ENCODE assay signal across 8 cellular contexts in genomic region chr20:1212607-1213396, GRCh38. TPM values are rescaled to one million over a fixed set of nuclear protein-coding genes. Genes with fewer than 3 reads are reported as not detected.
DNase-seq lines count a peak whose midpoint lies in the region; ATAC-seq, FAIRE-seq and TF ChIP-seq lines count a peak whose summit lies in the region.

No MANE protein-coding gene starts in this region.

- H3K4me2 ChIP-seq in HepG2 (ENCODE audit: low read depth, low read length) = peak overlapping the region; percentile 57

- no peak overlapping the region for H3K27ac Mint-ChIP-seq in activated CD4-positive, alpha-beta T cell treated with anti-CD3 and anti-CD28 coated beads, Interleukin-2, amount 10 ng/mL, durations not matched to agents 24 days and 14 days

- no peaks in the 10 kb centered on the region for H3K9me3 ChIP-seq in HepG2 (ENCODE audit: low read length)

- H3K79me2 ChIP-seq in HepG2 (ENCODE audit: insufficient read depth, low read length) = no peaks in the 10 kb centered on the region

- 11% methylated on average over 21 of the region's 21 CpGs for WGBS in HepG2 (ENCODE audit: low lambda C conversion rate)

- peaks cover 21% of the 10 kb centered on the region for H3K27me3 Mint-ChIP-seq in activated CD4-positive, alpha-beta T cell treated with anti-CD3 and anti-CD28 coated beads, Interleukin-2, amount 10 ng/mL, durations not matched to agents 24 days and 14 days

- BruUV-seq in HepG2 (replicated peaks; lab: Mats Ljungman, UMichigan) = no TSS peak

- peaks cover 9% of the 10 kb centered on the region; the same call in 1 of the 2 replicates for H3K4me1 ChIP-seq in HepG2 (ENCODE audit: insufficient read depth, low read length)

- TF ChIP-seq CTCF in coronary artery (IDR thresholded peaks at IDR 0.05) = peak; percentile 76
- TF ChIP-seq CTCF in HepG2 (CRISPR knock-in tag; IDR thresholded peaks at IDR 0.05) = peak; percentile 99

- no peak overlapping the region for H3K9ac ChIP-seq in HepG2 (ENCODE audit: insufficient read depth, low read depth, low read length)

- H3K27me3 ChIP-seq in HepG2 (ENCODE audit: control insufficient read depth in 1 of 2, insufficient read depth in 2 of 2, low read length in 2 of 2) = peaks cover 0 to 23% of the 10 kb centered on the region in 2 experiments; a peak in 2 of 5 replicates

- peak; percentile 61 for ATAC-seq in HG02870 (IDR thresholded peaks at IDR 0.05; ENCODE audit: unreplicated experiment)
- ATAC-seq in HepG2 = peak; percentile 98
- no peak for ATAC-seq in HG03135 (IDR thresholded peaks at IDR 0.05; ENCODE audit: unreplicated experiment)

- TF ChIP-seq POLR2A in HepG2 (IDR thresholded peaks at IDR 0.05; ENCODE audit: insufficient read depth in 1 of 2, low read depth in 2 of 2, low read length in 2 of 2) = no peak

- intact Hi-C loops in activated CD4-positive, alpha-beta T cell treated with anti-CD3 and anti-CD28 coated beads, Interleukin-2, amount 10 ng/mL, durations not matched to agents 24 days and 14 days (cut with micrococcal nuclease) = loop anchor here (2.0 to 10.0 kb wide), 3 partner anchors 24 to 396 kb away; no protein-coding TSS in a partner anchor
- intact Hi-C loops in HepG2 (cut with micrococcal nuclease; ENCODE audit: unreplicated experiment) = loop anchor here (1.0 to 2.0 kb wide), 4 partner anchors 36 to 397 kb away; no protein-coding TSS in a partner anchor

- H2AFZ ChIP-seq in HepG2 (ENCODE audit: low read length) = peak overlapping the region; percentile 58

- H3K9me3 Mint-ChIP-seq in activated CD4-positive, alpha-beta T cell treated with anti-CD3 and anti-CD28 coated beads, Interleukin-2, amount 10 ng/mL, durations not matched to agents 24 days and 14 days = no peaks in the 10 kb centered on the region

- DNase-seq in DMS53 treated with DMSO at 0.1 percent for 48 hours (lab: John Stamatoyannopoulos, UW; ENCODE audit: unreplicated experiment) = peak; percentile 76
- peak; percentile 28 for DNase-seq in NCI-H510A (lab: John Stamatoyannopoulos, UW)
- DNase-seq in activated CD4-positive, alpha-beta T cell treated with anti-CD3 and anti-CD28 coated beads, Interleukin-2, amount 10 ng/mL, durations not matched to agents 24 days and 14 days = peak; percentile 91
- no peak for DNase-seq in coronary artery (ENCODE audit: low spot score)
- peak; percentile 80 for DNase-seq in HepG2 (ENCODE audit: low spot score)
- peak; percentile 74 for DNase-seq in stimulated activated CD4-positive, alpha-beta T cell treated with anti-CD3 and anti-CD28 coated beads, Interleukin-4, amount 100 ng/mL, for 24 hours

- no peak overlapping the region for H3K4me3 Mint-ChIP-seq in activated CD4-positive, alpha-beta T cell treated with anti-CD3 and anti-CD28 coated beads, Interleukin-2, amount 10 ng/mL, durations not matched to agents 24 days and 14 days

- no peaks in the 10 kb centered on the region for H3K36me3 ChIP-seq in HepG2 (replicated peaks in 1 of 2; ENCODE audit: control insufficient read depth in 1 of 2, insufficient read depth in 2 of 2, low read length in 2 of 2)

- FAIRE-seq in HepG2 (lab: Jason Lieb, UNC) = peak; percentile 97

- peak; percentile 96 for TF ChIP-seq RAD21 in HepG2 (CRISPR knock-in tag; IDR thresholded peaks at IDR 0.05)

- CTCF ChIA-PET in HepG2 (lab: Yijun Ruan, JAX; ENCODE audit: low intra/inter-chr PET ratio, low total read pairs) = interaction anchor here (0.8 to 2.3 kb wide), 6 partner anchors 27 to 397 kb away, joined by 3 to 17 read pairs (median 6); no protein-coding TSS in a partner anchor

- no peaks in the 10 kb centered on the region for H4K20me1 ChIP-seq in HepG2 (ENCODE audit: insufficient read depth, low read length)

- TF ChIP-seq EP300 in HepG2 (IDR thresholded peaks at IDR 0.05; ENCODE audit: low read depth in 2 of 2, low read length in 2 of 2) (no peak), HepG2 (CRISPR knock-in tag; IDR thresholded peaks at IDR 0.05; ENCODE audit: borderline replicate concordance) (no peak)

- H3K4me1 Mint-ChIP-seq in activated CD4-positive, alpha-beta T cell treated with anti-CD3 and anti-CD28 coated beads, Interleukin-2, amount 10 ng/mL, durations not matched to agents 24 days and 14 days = peaks cover 31% of the 10 kb centered on the region

- in situ Hi-C loops in HepG2 (cut with HindIII; ENCODE audit: extremely low pct_ligation_motif_present, low pct_unique_long_range_greater_than_20kb) = no loop called here

- peak overlapping the region; percentile 17 for H3K4me3 ChIP-seq in coronary artery
- no peak overlapping the region; a peak in 1 of 6 replicates for H3K4me3 ChIP-seq in HepG2 (replicated peaks in 1 of 3; ENCODE audit: insufficient read depth in 1 of 3, low read depth in 2 of 3, low read length in 3 of 3)

- no peaks in the 10 kb centered on the region for H3K36me3 Mint-ChIP-seq in activated CD4-positive, alpha-beta T cell treated with anti-CD3 and anti-CD28 coated beads, Interleukin-2, amount 10 ng/mL, durations not matched to agents 24 days and 14 days (ENCODE audit: low read depth)

- POLR2A ChIA-PET in HepG2 (lab: Yijun Ruan, JAX) = interaction anchor here (0.6 kb wide), 1 partner anchor 25 kb away, joined by 3 read pairs; no protein-coding TSS in a partner anchor

- H3K27ac ChIP-seq in coronary artery = no peak overlapping the region
- no peak overlapping the region for H3K27ac ChIP-seq in HepG2 (ENCODE audit: extremely low read length, insufficient read depth, low read length)

RNA-seq across cellular contexts. Expression of gene C20orf202, which starts 9.5 kb away (rescaled TPM):
- total RNA-seq in activated CD4-positive, alpha-beta T cell treated with anti-CD3 and anti-CD28 coated beads, Interleukin-2, amount 10 ng/mL, durations not matched to agents 24 days and 14 days = 0.12 TPM in 1 of 2 replicates, not detected in the other
- total RNA-seq in HepG2 (2016; rRNA removed; fragmentation: Illumina TruSeq; extraction: Trizol) = 0.20 TPM in 2 replicates
- 0.18 TPM in 1 of 2 replicates, not detected in the other for total RNA-seq in HepG2 (2016; cell fraction: cytosol; rRNA removed; fragmentation: Illumina TruSeq; extraction: Trizol; ENCODE audit: low read depth)
- 0.18 and 0.19 TPM in 2 replicates for total RNA-seq in HepG2 (2016; cell fraction: insoluble cytoplasmic fraction; rRNA removed; fragmentation: Illumina TruSeq; extraction: Trizol)
- 0.31 and 0.34 TPM in 2 replicates for total RNA-seq in HepG2 (2016; cell fraction: membrane; rRNA removed; fragmentation: Illumina TruSeq; extraction: Trizol)
- total RNA-seq in HepG2 (2016; cell fraction: nucleus; rRNA removed; fragmentation: Illumina TruSeq; extraction: Trizol) = not detected in 2 replicates
- polyA plus RNA-seq in HepG2 (2011; rRNA removed) = 0.91 and 1.2 TPM in 2 replicates
- polyA plus RNA-seq in HepG2 (2011; cell fraction: cytosol; rRNA removed) = 0.55 and 0.68 TPM in 2 replicates
- polyA plus RNA-seq in HepG2 (2011; cell fraction: nucleus; rRNA removed) = 1.9 and 2.2 TPM in 2 replicates
- 0.51 and 1.0 TPM in 2 replicates for polyA plus RNA-seq in HepG2 (2012)
- polyA plus RNA-seq in HepG2 (2016; cell fraction: cytosol; fragmentation: Illumina TruSeq; extraction: Trizol; ENCODE audit: low read depth) = 0.15 and 0.26 TPM in 2 replicates
- polyA plus RNA-seq in HepG2 (2016; cell fraction: insoluble cytoplasmic fraction; fragmentation: Illumina TruSeq; extraction: Trizol; ENCODE audit: low read depth) = 0.14 and 0.45 TPM in 2 replicates
- polyA plus RNA-seq in HepG2 (2016; cell fraction: membrane; fragmentation: Illumina TruSeq; extraction: Trizol; ENCODE audit: low read depth) = 0.18 and 0.36 TPM in 2 replicates
- not detected in 2 replicates for polyA plus RNA-seq in HepG2 (2016; cell fraction: nucleus; fragmentation: Illumina TruSeq; extraction: Trizol; ENCODE audit: insufficient read depth, low read depth)
- 0.14 TPM in 1 of 2 replicates, not detected in the other for polyA minus RNA-seq in HepG2 (2011; rRNA and poly(A)+ RNA removed; ENCODE audit: low replicate concordance)
- not detected in 2 replicates for polyA minus RNA-seq in HepG2 (2011; cell fraction: cytosol; rRNA and poly(A)+ RNA removed)
- polyA minus RNA-seq in HepG2 (2011; cell fraction: nucleus; rRNA and poly(A)+ RNA removed) = 0.77 and 0.87 TPM in 2 replicates

RNA-seq across cellular contexts. Expression of gene RAD21L1, which starts 13.0 kb away (rescaled TPM):
- total RNA-seq in activated CD4-positive, alpha-beta T cell treated with anti-CD3 and anti-CD28 coated beads, Interleukin-2, amount 10 ng/mL, durations not matched to agents 24 days and 14 days = not detected in 2 replicates
- not detected in 2 replicates for total RNA-seq in HepG2 (2016; rRNA removed; fragmentation: Illumina TruSeq; extraction: Trizol)
- not detected in 2 replicates for total RNA-seq in HepG2 (2016; cell fraction: cytosol; rRNA removed; fragmentation: Illumina TruSeq; extraction: Trizol; ENCODE audit: low read depth)
- total RNA-seq in HepG2 (2016; cell fraction: insoluble cytoplasmic fraction; rRNA removed; fragmentation: Illumina TruSeq; extraction: Trizol) = not detected in 2 replicates
- total RNA-seq in HepG2 (2016; cell fraction: membrane; rRNA removed; fragmentation: Illumina TruSeq; extraction: Trizol) = not detected in 2 replicates
- total RNA-seq in HepG2 (2016; cell fraction: nucleus; rRNA removed; fragmentation: Illumina TruSeq; extraction: Trizol) = not detected in 2 replicates
- polyA plus RNA-seq in HepG2 (2011; rRNA removed) = not detected in 2 replicates
- polyA plus RNA-seq in HepG2 (2011; cell fraction: cytosol; rRNA removed) = not detected in 2 replicates
- polyA plus RNA-seq in HepG2 (2011; cell fraction: nucleus; rRNA removed) = not detected in 2 replicates
- not detected in 2 replicates for polyA plus RNA-seq in HepG2 (2012)
- not detected in 2 replicates for polyA plus RNA-seq in HepG2 (2016; cell fraction: cytosol; fragmentation: Illumina TruSeq; extraction: Trizol; ENCODE audit: low read depth)
- polyA plus RNA-seq in HepG2 (2016; cell fraction: insoluble cytoplasmic fraction; fragmentation: Illumina TruSeq; extraction: Trizol; ENCODE audit: low read depth) = not detected in 2 replicates
- not detected in 2 replicates for polyA plus RNA-seq in HepG2 (2016; cell fraction: membrane; fragmentation: Illumina TruSeq; extraction: Trizol; ENCODE audit: low read depth)
- polyA plus RNA-seq in HepG2 (2016; cell fraction: nucleus; fragmentation: Illumina TruSeq; extraction: Trizol; ENCODE audit: insufficient read depth, low read depth) = not detected in 2 replicates
- polyA minus RNA-seq in HepG2 (2011; rRNA and poly(A)+ RNA removed; ENCODE audit: low replicate concordance) = not detected in 2 replicates
- not detected in 2 replicates for polyA minus RNA-seq in HepG2 (2011; cell fraction: cytosol; rRNA and poly(A)+ RNA removed)
- not detected in 2 replicates for polyA minus RNA-seq in HepG2 (2011; cell fraction: nucleus; rRNA and poly(A)+ RNA removed)

RNA-seq across cellular contexts. Expression of gene TMEM74B, which starts 28.0 kb away (rescaled TPM):
- 1.6 and 1.9 TPM in 2 replicates for total RNA-seq in activated CD4-positive, alpha-beta T cell treated with anti-CD3 and anti-CD28 coated beads, Interleukin-2, amount 10 ng/mL, durations not matched to agents 24 days and 14 days
- total RNA-seq in HepG2 (2016; rRNA removed; fragmentation: Illumina TruSeq; extraction: Trizol) = 2.9 and 4.7 TPM in 2 replicates
- 3.3 and 3.9 TPM in 2 replicates for total RNA-seq in HepG2 (2016; cell fraction: cytosol; rRNA removed; fragmentation: Illumina TruSeq; extraction: Trizol; ENCODE audit: low read depth)
- 2.5 and 4.3 TPM in 2 replicates for total RNA-seq in HepG2 (2016; cell fraction: insoluble cytoplasmic fraction; rRNA removed; fragmentation: Illumina TruSeq; extraction: Trizol)
- total RNA-seq in HepG2 (2016; cell fraction: membrane; rRNA removed; fragmentation: Illumina TruSeq; extraction: Trizol) = 4.5 and 5.1 TPM in 2 replicates
- total RNA-seq in HepG2 (2016; cell fraction: nucleus; rRNA removed; fragmentation: Illumina TruSeq; extraction: Trizol) = 3.5 and 6.3 TPM in 2 replicates
- 18.4 and 25.0 TPM in 2 replicates for polyA plus RNA-seq in HepG2 (2011; rRNA removed)
- 10.2 and 16.1 TPM in 2 replicates for polyA plus RNA-seq in HepG2 (2011; cell fraction: cytosol; rRNA removed)
- 136 and 155 TPM in 2 replicates for polyA plus RNA-seq in HepG2 (2011; cell fraction: nucleus; rRNA removed)
- polyA plus RNA-seq in HepG2 (2012) = 12.7 and 14.7 TPM in 2 replicates
- polyA plus RNA-seq in HepG2 (2016; cell fraction: cytosol; fragmentation: Illumina TruSeq; extraction: Trizol; ENCODE audit: low read depth) = 3.3 and 4.2 TPM in 2 replicates
- polyA plus RNA-seq in HepG2 (2016; cell fraction: insoluble cytoplasmic fraction; fragmentation: Illumina TruSeq; extraction: Trizol; ENCODE audit: low read depth) = 2.6 and 2.9 TPM in 2 replicates
- polyA plus RNA-seq in HepG2 (2016; cell fraction: membrane; fragmentation: Illumina TruSeq; extraction: Trizol; ENCODE audit: low read depth) = 4.2 and 5.6 TPM in 2 replicates
- 11.6 and 13.1 TPM in 2 replicates for polyA plus RNA-seq in HepG2 (2016; cell fraction: nucleus; fragmentation: Illumina TruSeq; extraction: Trizol; ENCODE audit: insufficient read depth, low read depth)
- polyA minus RNA-seq in HepG2 (2011; rRNA and poly(A)+ RNA removed; ENCODE audit: low replicate concordance) = 11.3 TPM in 1 of 2 replicates, not detected in the other
- 5.0 and 6.8 TPM in 2 replicates for polyA minus RNA-seq in HepG2 (2011; cell fraction: cytosol; rRNA and poly(A)+ RNA removed)
- polyA minus RNA-seq in HepG2 (2011; cell fraction: nucleus; rRNA and poly(A)+ RNA removed) = 12.4 and 13.4 TPM in 2 replicates

RNA-seq across cellular contexts. Expression of gene SNPH, which starts 53.3 kb away (rescaled TPM):
- total RNA-seq in activated CD4-positive, alpha-beta T cell treated with anti-CD3 and anti-CD28 coated beads, Interleukin-2, amount 10 ng/mL, durations not matched to agents 24 days and 14 days = 1.7 and 1.8 TPM in 2 replicates
- 0.09 TPM in 1 of 2 replicates, not detected in the other for total RNA-seq in HepG2 (2016; rRNA removed; fragmentation: Illumina TruSeq; extraction: Trizol)
- not detected in 2 replicates for total RNA-seq in HepG2 (2016; cell fraction: cytosol; rRNA removed; fragmentation: Illumina TruSeq; extraction: Trizol; ENCODE audit: low read depth)
- 0.04 TPM in 1 of 2 replicates, not detected in the other for total RNA-seq in HepG2 (2016; cell fraction: insoluble cytoplasmic fraction; rRNA removed; fragmentation: Illumina TruSeq; extraction: Trizol)
- total RNA-seq in HepG2 (2016; cell fraction: membrane; rRNA removed; fragmentation: Illumina TruSeq; extraction: Trizol) = 0.03 TPM in 1 of 2 replicates, not detected in the other
- total RNA-seq in HepG2 (2016; cell fraction: nucleus; rRNA removed; fragmentation: Illumina TruSeq; extraction: Trizol) = 0.06 TPM in 2 replicates
- polyA plus RNA-seq in HepG2 (2011; rRNA removed) = not detected in 2 replicates
- polyA plus RNA-seq in HepG2 (2011; cell fraction: cytosol; rRNA removed) = not detected in 2 replicates
- polyA plus RNA-seq in HepG2 (2011; cell fraction: nucleus; rRNA removed) = 0.02 TPM in 1 of 2 replicates, not detected in the other
- not detected in 2 replicates for polyA plus RNA-seq in HepG2 (2012)
- not detected in 2 replicates for polyA plus RNA-seq in HepG2 (2016; cell fraction: cytosol; fragmentation: Illumina TruSeq; extraction: Trizol; ENCODE audit: low read depth)
- not detected in 2 replicates for polyA plus RNA-seq in HepG2 (2016; cell fraction: insoluble cytoplasmic fraction; fragmentation: Illumina TruSeq; extraction: Trizol; ENCODE audit: low read depth)
- polyA plus RNA-seq in HepG2 (2016; cell fraction: membrane; fragmentation: Illumina TruSeq; extraction: Trizol; ENCODE audit: low read depth) = not detected in 2 replicates
- 0.12 TPM in 1 of 2 replicates, not detected in the other for polyA plus RNA-seq in HepG2 (2016; cell fraction: nucleus; fragmentation: Illumina TruSeq; extraction: Trizol; ENCODE audit: insufficient read depth, low read depth)
- polyA minus RNA-seq in HepG2 (2011; rRNA and poly(A)+ RNA removed; ENCODE audit: low replicate concordance) = 0.02 and 0.10 TPM in 2 replicates
- not detected in 2 replicates for polyA minus RNA-seq in HepG2 (2011; cell fraction: cytosol; rRNA and poly(A)+ RNA removed)
- not detected in 2 replicates for polyA minus RNA-seq in HepG2 (2011; cell fraction: nucleus; rRNA and poly(A)+ RNA removed)
